Comparison of ENCODE assay signal across 12 cellular contexts in the genomic region with DNA sequence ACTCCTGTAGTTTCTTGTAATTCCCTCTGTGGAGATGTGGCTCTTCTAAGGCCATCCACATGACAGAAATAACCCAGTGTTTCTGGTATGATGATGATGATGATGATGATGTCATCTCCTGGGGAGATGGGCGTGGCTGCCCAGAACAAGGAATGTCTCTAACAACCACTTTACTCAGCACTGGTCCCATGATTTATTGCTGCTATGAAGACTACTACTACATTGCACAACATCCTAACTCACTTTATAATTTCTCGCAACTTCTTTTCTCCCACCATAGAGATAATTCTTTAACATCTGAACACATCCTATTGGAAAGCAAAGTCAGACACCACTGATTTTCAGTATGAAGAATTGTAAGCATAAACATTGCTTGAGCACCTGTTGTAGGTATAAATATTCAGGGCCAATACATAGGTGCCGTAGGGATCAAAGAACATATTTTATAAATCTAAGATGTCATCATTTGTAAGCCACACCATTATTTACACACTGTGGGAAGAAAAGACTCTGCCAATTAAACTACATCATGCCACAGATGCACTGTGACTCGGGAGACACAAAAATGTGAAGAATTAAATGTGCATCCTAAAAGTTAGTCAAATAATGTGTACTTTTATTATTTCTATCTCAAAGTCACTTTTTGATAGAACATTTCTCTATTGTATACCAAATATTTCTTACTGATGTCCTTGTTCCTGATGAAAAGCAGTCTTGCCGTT. TPM values are rescaled to one million over a fixed set of nuclear protein-coding genes. Genes with fewer than 3 reads are reported as not detected.
DNase-seq lines count a peak whose midpoint lies in the region; ATAC-seq and TF ChIP-seq lines count a peak whose summit lies in the region.
"Had no signal": no experiment of that assay in that cellular context is flagged by ENCODE, and none has a peak within 500 bp of the region (broad histone marks: within the 10 kb centered on the region; RNA-seq: fewer than 3 reads in every experiment).

No MANE protein-coding gene starts in this region.

- no peak for TF ChIP-seq EP300 in tibial nerve (IDR thresholded peaks at IDR 0.05)

- peak overlapping the region; percentile 97 for H3K27ac Mint-ChIP-seq in HFFc6
- H3K27ac Mint-ChIP-seq: CD4-positive, CD25-positive, alpha-beta regulatory T cell; stimulated activated memory B cell treated with anti-CD40 and anti-IgM and Interleukin-4, amounts not matched to agents 10 μg/mL and 1 μg/mL and 100 μg/mL, for 72 hours had no signal

- POLR2A ChIA-PET in A673 (lab: Charles Lee; ENCODE audit: low non-redundant PET), result no interaction called here

- H3K36me3 ChIP-seq in A673 (ENCODE audit: insufficient read depth, low read length, poor library complexity, severe bottlenecking) (peaks cover 3% of the 10 kb centered on the region), hepatocyte (replicated peaks; ENCODE audit: insufficient read depth, low read depth) (no peaks in the 10 kb centered on the region), tibial nerve (peaks cover 0 to 28% (median 0%) of the 10 kb centered on the region in 3 donors), H7 (replicated peaks; ENCODE audit: control insufficient read depth, insufficient read depth, low read length) (no peaks in the 10 kb centered on the region)

- BruUV-seq in A673 (replicated peaks; lab: Mats Ljungman, UMichigan), result no TSS peak

- CTCF ChIA-PET in A673 (lab: Charles Lee), result no interaction called here

- H3K9me3 ChIP-seq in A673 (ENCODE audit: low read depth, low read length, poor library complexity, severe bottlenecking) (no peaks in the 10 kb centered on the region), hepatocyte (ENCODE audit: low read depth) (no peaks in the 10 kb centered on the region), tibial nerve (no peaks in the 10 kb centered on the region)

- DNase-seq in A673 (ENCODE audit: low spot score), result peak; percentile 17
- peak; percentile 93 for DNase-seq in HFFc6
- peak; percentile 70 for DNase-seq in SW480 (ENCODE audit: low spot score)
- peak; percentile 67 for DNase-seq in hepatocyte (ENCODE audit: low spot score)
- no peak for DNase-seq in tibial nerve (ENCODE audit: low spot score in 2 of 2)
- no peak for DNase-seq in H7
- DNase-seq in NCI-H2029 treated with DMSO at 0.1 percent for 48 hours (lab: John Stamatoyannopoulos, UW), result no peak
- DNase-seq: activated effector memory CD4-positive, alpha-beta T cell treated with Interleukin-2 at 50 U/mL for 16 hours; CD4-positive, CD25-positive, alpha-beta regulatory T cell had no signal

- ATAC-seq in HG03571 (IDR thresholded peaks at IDR 0.05; ENCODE audit: unreplicated experiment), result no peak
- ATAC-seq: stimulated activated memory B cell treated with anti-CD40 and anti-IgM and Interleukin-4, amounts not matched to agents 10 μg/mL and 1 μg/mL and 100 μg/mL, for 72 hours had no signal

- H3K36me3 Mint-ChIP-seq in HFFc6 (ENCODE audit: low read depth), result peaks cover 25% of the 10 kb centered on the region

- no peak overlapping the region for H3K4me2 ChIP-seq in hepatocyte

- no peak for TF ChIP-seq POLR2A in tibial nerve (IDR thresholded peaks at IDR 0.05)

- H3K4me3 Mint-ChIP-seq in HFFc6, result peak overlapping the region; percentile 23
- H3K4me3 Mint-ChIP-seq: CD4-positive, CD25-positive, alpha-beta regulatory T cell; stimulated activated memory B cell treated with anti-CD40 and anti-IgM and Interleukin-4, amounts not matched to agents 10 μg/mL and 1 μg/mL and 100 μg/mL, for 72 hours had no signal

- H3K4me3 ChIP-seq in A673 (ENCODE audit: low read depth, low read length, poor library complexity, severe bottlenecking), result no peak overlapping the region
- H3K4me3 ChIP-seq in hepatocyte, result no peak overlapping the region
- no peak overlapping the region for H3K4me3 ChIP-seq in tibial nerve
- H3K4me3 ChIP-seq in H7 (ENCODE audit: insufficient read depth, low read depth, low read length), result no peak overlapping the region
- H3K4me3 ChIP-seq: lung had no signal

- H3K9me3 Mint-ChIP-seq in HFFc6, result no peaks in the 10 kb centered on the region
- H3K9me3 Mint-ChIP-seq: CD4-positive, CD25-positive, alpha-beta regulatory T cell; stimulated activated memory B cell treated with anti-CD40 and anti-IgM and Interleukin-4, amounts not matched to agents 10 μg/mL and 1 μg/mL and 100 μg/mL, for 72 hours had no signal

- H3K9me2 ChIP-seq in hepatocyte (replicated peaks; ENCODE audit: insufficient read depth), result no peaks in the 10 kb centered on the region

- peaks cover 39% of the 10 kb centered on the region for H3K4me1 Mint-ChIP-seq in HFFc6 (ENCODE audit: low read depth)

- no peak overlapping the region for H2AFZ ChIP-seq in hepatocyte

- intact Hi-C loops in A673 (cut with micrococcal nuclease; ENCODE audit: unreplicated experiment), result no loop called here

- no peaks in the 10 kb centered on the region; the same call in 1 of the 2 replicates for H3K27me3 Mint-ChIP-seq in HFFc6 (ENCODE audit: insufficient read depth)
- H3K27me3 Mint-ChIP-seq: CD4-positive, CD25-positive, alpha-beta regulatory T cell; stimulated activated memory B cell treated with anti-CD40 and anti-IgM and Interleukin-4, amounts not matched to agents 10 μg/mL and 1 μg/mL and 100 μg/mL, for 72 hours had no signal

- peaks cover 1% of the 10 kb centered on the region for H3K79me2 ChIP-seq in hepatocyte

- H3K27me3 ChIP-seq in A673 (replicated peaks; ENCODE audit: insufficient read depth, low read depth, low read length, poor library complexity), result no peaks in the 10 kb centered on the region
- no peaks in the 10 kb centered on the region for H3K27me3 ChIP-seq in hepatocyte
- H3K27me3 ChIP-seq in tibial nerve, result no peaks in the 10 kb centered on the region
- no peaks in the 10 kb centered on the region for H3K27me3 ChIP-seq in H7 (ENCODE audit: control insufficient read depth, insufficient read depth, low read length)

- 88% methylated on average over 5 of the region's 5 CpGs for WGBS in hepatocyte (ENCODE audit: low lambda C conversion rate, missing lambda C conversion rate)
- WGBS in tibial nerve, 2 donors, result 78 to 88% methylated on average over 5 of the region's 5 CpGs

- H3K4me1 ChIP-seq in A673 (ENCODE audit: insufficient read depth, low read length, poor library complexity, severe bottlenecking) (peaks cover 6% of the 10 kb centered on the region), hepatocyte (ENCODE audit: insufficient read depth) (peaks cover 10% of the 10 kb centered on the region), tibial nerve (peaks cover 0 to 10% (median 0%) of the 10 kb centered on the region in 4 donors)

- H3K27ac ChIP-seq in A673 (ENCODE audit: low read depth, low read length, poor library complexity, severe bottlenecking) (no peak overlapping the region), hepatocyte (peak overlapping the region; percentile 90), tibial nerve (no peak overlapping the region)

- TF ChIP-seq CTCF in A673 (conservative IDR thresholded peaks at IDR 0.05; ENCODE audit: low read depth, low read length), result no peak
- TF ChIP-seq CTCF in HFFc6 (IDR thresholded peaks at IDR 0.05), result no peak
- no peak for TF ChIP-seq CTCF in hepatocyte (IDR thresholded peaks at IDR 0.05; ENCODE audit: poor library complexity)
- no peak for TF ChIP-seq CTCF in tibial nerve (IDR thresholded peaks at IDR 0.05)

- H4K20me1 ChIP-seq in hepatocyte (ENCODE audit: insufficient read depth, poor library complexity, severe bottlenecking), result no peaks in the 10 kb centered on the region

RNA-seq across cellular contexts. Expression of a gene that starts 6.4 kb away (rescaled TPM):
- total RNA-seq in A673 (2021) (8.3 and 9.8 TPM in 2 replicates), hepatocyte (12.9 and 15.5 TPM in 2 replicates), tibial nerve (1 to 10 TPM; 3.8 to 9.3 (median 5.4) TPM)
- 10 to 100 TPM; 15.5 to 23.1 (median 21.2) TPM for total RNA-seq in HFFc6 (2021; fragmentation: NEBNext Ultra II Directional; extraction: Animal tissue kit (Norgen Biotek cat#: 25700))
- polyA plus RNA-seq in hepatocyte, result 10.0 and 10.5 TPM in 2 replicates
- 20.9 and 22.5 TPM in 2 replicates for total RNA-seq in H7 (2014; rRNA removed; shearing (Covaris generic))

RNA-seq across cellular contexts. Expression of a gene that starts 6.8 kb away (rescaled TPM):
- total RNA-seq in A673 (2021) (15.8 and 17.6 TPM in 2 replicates), hepatocyte (7.8 and 9.1 TPM in 2 replicates), tibial nerve (10 to 100 TPM in 3 of 4 donors, 1 to 10 TPM in 1; 9.4 to 16.5 (median 15.2) TPM)
- 10 to 100 TPM; 17.4 to 20.9 (median 19.1) TPM for total RNA-seq in HFFc6 (2021; fragmentation: NEBNext Ultra II Directional; extraction: Animal tissue kit (Norgen Biotek cat#: 25700))
- 4.8 and 5.9 TPM in 2 replicates for polyA plus RNA-seq in hepatocyte
- 6.8 and 11.2 TPM in 2 replicates for total RNA-seq in H7 (2014; rRNA removed; shearing (Covaris generic))

RNA-seq across cellular contexts. Expression of a gene that starts 26.0 kb away (rescaled TPM):
- total RNA-seq in A673 (2021), result 3.8 and 4.3 TPM in 2 replicates
- total RNA-seq in HFFc6 (2021; fragmentation: NEBNext Ultra II Directional; extraction: Animal tissue kit (Norgen Biotek cat#: 25700)), result 1 to 10 TPM; 1.2 to 1.9 (median 1.4) TPM
- 0.84 and 1.5 TPM in 2 replicates for total RNA-seq in hepatocyte
- polyA plus RNA-seq in hepatocyte, result 0.99 and 1.6 TPM in 2 replicates
- total RNA-seq in tibial nerve, result 1 to 10 TPM; 2.0 to 5.0 (median 4.3) TPM
- 1.0 and 1.5 TPM in 2 replicates for total RNA-seq in H7 (2014; rRNA removed; shearing (Covaris generic))

Comparison
In these comparisons a context has a peak if more than half of its experiments do, and no peak if none do; other contexts are left out.
1. DNase-seq: peak in A673 (single experiment), HFFc6 (single experiment), SW480 (single experiment) and hepatocyte (single experiment); none in tibial nerve (0 of 2), H7 (single experiment) and NCI-H2029 treated with DMSO at 0.1 percent for 48 hours (single experiment).